In genomic region chr11:102447941-102448868, GRCh38 we compare ENCODE assay signal across 14 cellular contexts. TPM values are rescaled to one million over a fixed set of nuclear protein-coding genes. Genes with fewer than 3 reads are reported as not detected.
A peak's percentile ranks its signal among the peaks of the same experiment; 100 is the strongest.
DNase-seq lines count a peak whose midpoint lies in the region; ATAC-seq, FAIRE-seq and TF ChIP-seq lines count a peak whose summit lies in the region.
"Had no signal": no experiment of that assay in that cellular context is flagged by ENCODE, and none has a peak within 500 bp of the region (broad histone marks: within the 10 kb centered on the region; RNA-seq: fewer than 3 reads in every experiment).

No MANE protein-coding gene starts in this region.

- no peak overlapping the region for H3K4me3 ChIP-seq in SU-DHL-6 (ENCODE audit: insufficient read depth, low read length, poor library complexity, severe bottlenecking)
- no peak overlapping the region for H3K4me3 ChIP-seq in endothelial cell of umbilical vein (replicated peaks in 1 of 3; ENCODE audit: insufficient read depth in 1 of 3, low read depth in 1 of 3, low read length in 3 of 3)
- H3K4me3 ChIP-seq: gastroesophageal sphincter had no signal

- no peak for TF ChIP-seq CTCF in SU-DHL-6 (IDR thresholded peaks at IDR 0.05; ENCODE audit: insufficient read depth, low read length, poor library complexity, severe bottlenecking)
- no peak for TF ChIP-seq CTCF in endothelial cell of umbilical vein (IDR thresholded peaks at IDR 0.05; ENCODE audit: extremely low read depth in 1 of 2, insufficient read depth in 1 of 2, low read depth in 1 of 2, low read length in 2 of 2)

- peaks cover 14% of the 10 kb centered on the region for H3F3A ChIP-seq in SU-DHL-6 (ENCODE audit: insufficient read depth)

- H3K9me2 ChIP-seq in SU-DHL-6 (replicated peaks; ENCODE audit: insufficient read depth, low read length): no peaks in the 10 kb centered on the region

- peak overlapping the region; percentile 94; the same call in 1 of the 2 replicates for H3K9ac ChIP-seq in SU-DHL-6 (ENCODE audit: low read length)
- H3K9ac ChIP-seq in endothelial cell of umbilical vein (replicated peaks; ENCODE audit: extremely low read depth, insufficient read depth, low read length): no peak overlapping the region

- H3K27ac ChIP-seq in SU-DHL-6 (ENCODE audit: low read depth, low read length) (peak overlapping the region; percentile 50; the same call in 1 of the 2 replicates), endothelial cell of umbilical vein (ENCODE audit: insufficient read depth, low read depth, low read length) (peak overlapping the region; percentile 91)

- peaks cover 70% of the 10 kb centered on the region for H3K36me3 Mint-ChIP-seq in T-helper 1 cell treated with Interleukin-12 subunit alpha and Interleukin-12 subunit beta and Interleukin-4 antibody, amounts not matched to agents 30 μg/mL and 1 μg/mL, for 36 hours (ENCODE audit: low read depth)
- peaks cover 63% of the 10 kb centered on the region for H3K36me3 Mint-ChIP-seq in stimulated activated memory B cell treated with anti-CD40 and anti-IgM and Interleukin-4, amounts not matched to agents 10 μg/mL and 1 μg/mL and 100 μg/mL, for 72 hours

- H3K4me2 ChIP-seq in SU-DHL-6 (ENCODE audit: low read depth, low read length, poor library complexity, severe bottlenecking) (peak overlapping the region; percentile 85), endothelial cell of umbilical vein (ENCODE audit: insufficient read depth, low read length) (no peak overlapping the region)

- H3K27ac Mint-ChIP-seq in T-helper 1 cell treated with Interleukin-12 subunit alpha and Interleukin-12 subunit beta and Interleukin-4 antibody, amounts not matched to agents 30 μg/mL and 1 μg/mL, for 36 hours: peak overlapping the region; percentile 96
- peak overlapping the region; percentile 37 for H3K27ac Mint-ChIP-seq in stimulated activated memory B cell treated with anti-CD40 and anti-IgM and Interleukin-4, amounts not matched to agents 10 μg/mL and 1 μg/mL and 100 μg/mL, for 72 hours

- H2AFZ ChIP-seq in SU-DHL-6 (ENCODE audit: low read depth, low read length, severe bottlenecking) (no peak overlapping the region), endothelial cell of umbilical vein (ENCODE audit: low read depth, low read length) (no peak overlapping the region)

- no peaks in the 10 kb centered on the region for H3K9me1 ChIP-seq in endothelial cell of umbilical vein (replicated peaks; ENCODE audit: control insufficient read depth, extremely low read depth, insufficient read depth, low read length)

- POLR2A ChIA-PET in endothelial cell of umbilical vein (lab: Charles Lee): no interaction called here

- FAIRE-seq in endothelial cell of umbilical vein (lab: Jason Lieb, UNC): no peak

- peaks cover 71% of the 10 kb centered on the region for H3K4me1 Mint-ChIP-seq in T-helper 1 cell treated with Interleukin-12 subunit alpha and Interleukin-12 subunit beta and Interleukin-4 antibody, amounts not matched to agents 30 μg/mL and 1 μg/mL, for 36 hours (ENCODE audit: low read depth)
- H3K4me1 Mint-ChIP-seq in stimulated activated memory B cell treated with anti-CD40 and anti-IgM and Interleukin-4, amounts not matched to agents 10 μg/mL and 1 μg/mL and 100 μg/mL, for 72 hours: peaks cover 80% of the 10 kb centered on the region

- H3K4me1 ChIP-seq in endothelial cell of umbilical vein (ENCODE audit: control insufficient read depth, extremely low read depth, insufficient read depth, low read length): peaks cover 55% of the 10 kb centered on the region

- BruUV-seq in endothelial cell of umbilical vein (replicated peaks; lab: Mats Ljungman, UMichigan): no TSS peak

- DNase-seq in T-helper 1 cell: no peak
- DNase-seq in endothelial cell of umbilical vein (ENCODE audit: low read depth, low spot score): no peak
- DNase-seq in NCI-H446 treated with DMSO at 0.1 percent for 48 hours (lab: John Stamatoyannopoulos, UW): no peak
- no peak for DNase-seq in kidney glomerular epithelial cell (lab: John Stamatoyannopoulos, UW)
- DNase-seq: 8988T, DMS53, NCI-H1436, retina, T-helper 9 cell had no signal

- peak overlapping the region; percentile 96 for H3K4me3 Mint-ChIP-seq in T-helper 1 cell treated with Interleukin-12 subunit alpha and Interleukin-12 subunit beta and Interleukin-4 antibody, amounts not matched to agents 30 μg/mL and 1 μg/mL, for 36 hours
- no peak overlapping the region for H3K4me3 Mint-ChIP-seq in stimulated activated memory B cell treated with anti-CD40 and anti-IgM and Interleukin-4, amounts not matched to agents 10 μg/mL and 1 μg/mL and 100 μg/mL, for 72 hours

- no peak for TF ChIP-seq POLR2A in endothelial cell of umbilical vein (IDR thresholded peaks at IDR 0.05; ENCODE audit: low read depth, low read length)

- CTCF ChIA-PET in endothelial cell of umbilical vein (lab: Charles Lee): no interaction called here

- H3K27me3 ChIP-seq in SU-DHL-6 (ENCODE audit: low read length) (no peaks in the 10 kb centered on the region), endothelial cell of umbilical vein (ENCODE audit: control insufficient read depth in 2 of 2, insufficient read depth in 2 of 2, low read length in 2 of 2) (no peaks in the 10 kb centered on the region)
- H3K27me3 ChIP-seq: gastroesophageal sphincter had no signal

- peaks cover 43% of the 10 kb centered on the region for H3K36me3 ChIP-seq in SU-DHL-6 (ENCODE audit: low read length)
- H3K36me3 ChIP-seq in endothelial cell of umbilical vein (ENCODE audit: control insufficient read depth in 2 of 2, extremely low read depth in 1 of 2, insufficient read depth in 2 of 2, low read length in 2 of 2): peaks cover 0 to 7% of the 10 kb centered on the region in 2 experiments

- dilution Hi-C loops in endothelial cell of umbilical vein (cut with MboI; ENCODE audit: extremely low pct_ligation_motif_present, low sequenced_read_pairs): no loop called here

- intact Hi-C loops in endothelial cell of umbilical vein (cut with micrococcal nuclease): no loop called here

- H3K9me3 ChIP-seq in SU-DHL-6 (ENCODE audit: insufficient read depth, low read length) (no peaks in the 10 kb centered on the region), endothelial cell of umbilical vein (replicated peaks; ENCODE audit: control insufficient read depth, insufficient read depth, low read length) (no peaks in the 10 kb centered on the region)
- H3K9me3 ChIP-seq: gastroesophageal sphincter had no signal

- no peaks in the 10 kb centered on the region for H3K27me3 Mint-ChIP-seq in T-helper 1 cell treated with Interleukin-12 subunit alpha and Interleukin-12 subunit beta and Interleukin-4 antibody, amounts not matched to agents 30 μg/mL and 1 μg/mL, for 36 hours (ENCODE audit: low read depth)
- no peaks in the 10 kb centered on the region for H3K27me3 Mint-ChIP-seq in stimulated activated memory B cell treated with anti-CD40 and anti-IgM and Interleukin-4, amounts not matched to agents 10 μg/mL and 1 μg/mL and 100 μg/mL, for 72 hours

- H3K9me3 Mint-ChIP-seq in T-helper 1 cell treated with Interleukin-12 subunit alpha and Interleukin-12 subunit beta and Interleukin-4 antibody, amounts not matched to agents 30 μg/mL and 1 μg/mL, for 36 hours: peaks cover 4% of the 10 kb centered on the region
- no peaks in the 10 kb centered on the region for H3K9me3 Mint-ChIP-seq in stimulated activated memory B cell treated with anti-CD40 and anti-IgM and Interleukin-4, amounts not matched to agents 10 μg/mL and 1 μg/mL and 100 μg/mL, for 72 hours

- no peak for ATAC-seq in stimulated activated memory B cell treated with anti-CD40 and anti-IgM and Interleukin-4, amounts not matched to agents 10 μg/mL and 1 μg/mL and 100 μg/mL, for 72 hours
- ATAC-seq in HG02642 (IDR thresholded peaks at IDR 0.05; ENCODE audit: poor library complexity, unreplicated experiment): no peak
- ATAC-seq: gastroesophageal sphincter had no signal

- H4K20me1 ChIP-seq in SU-DHL-6 (ENCODE audit: low read depth, low read length) (peaks cover 27% of the 10 kb centered on the region; the same call in 1 of the 2 replicates), endothelial cell of umbilical vein (replicated peaks; ENCODE audit: control insufficient read depth, extremely low read depth, insufficient read depth, low read length) (no peaks in the 10 kb centered on the region)

- peaks cover 92% of the 10 kb centered on the region for H3K79me2 ChIP-seq in SU-DHL-6 (ENCODE audit: insufficient read depth, low read length)
- peaks cover 90% of the 10 kb centered on the region for H3K79me2 ChIP-seq in endothelial cell of umbilical vein (ENCODE audit: control insufficient read depth, insufficient read depth, low read length)

TF ChIP-seq in endothelial cell of umbilical vein, 7 proteins besides CTCF, POLR2A, EP300 and RAD21:
- TF ChIP-seq FOS (IDR thresholded peaks at IDR 0.05; ENCODE audit: borderline replicate concordance, insufficient read depth, low read length) (no peak), JUN (IDR thresholded peaks at IDR 0.05; ENCODE audit: borderline replicate concordance, insufficient read depth, insufficient read length, low read depth) (no peak), MYC (IDR thresholded peaks at IDR 0.05; ENCODE audit: low read depth, low read length) (no peak), EZH2 (IDR thresholded peaks at IDR 0.05; ENCODE audit: borderline replicate concordance, low read depth, low read length, severe bottlenecking) (no peak), POLR2AphosphoS5 (IDR thresholded peaks at IDR 0.05; ENCODE audit: insufficient read depth, low read depth, low read length) (no peak), GATA2 (IDR thresholded peaks at IDR 0.05; ENCODE audit: insufficient read depth, insufficient read length, low read depth, low read length) (no peak), MAX (IDR thresholded peaks at IDR 0.05; ENCODE audit: insufficient read depth, insufficient read length) (no peak)

RNA-seq across cellular contexts. Expression of gene TMEM123, which starts 4.4 kb away (rescaled TPM):
- 199 and 257 TPM in 2 replicates for total RNA-seq in endothelial cell of umbilical vein
- polyA plus RNA-seq in endothelial cell of umbilical vein: 201 and 312 TPM in 2 replicates
- polyA plus RNA-seq in endothelial cell of umbilical vein (2011; cell fraction: cytosol; rRNA removed): 242 and 305 TPM in 2 replicates
- 91.7 and 117 TPM in 2 replicates for polyA plus RNA-seq in endothelial cell of umbilical vein (2011; cell fraction: nucleus; rRNA removed)
- 358 and 382 TPM in 2 replicates for polyA plus RNA-seq in endothelial cell of umbilical vein (2012)
- polyA minus RNA-seq in endothelial cell of umbilical vein: 498 and 610 TPM in 2 replicates
- polyA minus RNA-seq in endothelial cell of umbilical vein (2011; cell fraction: cytosol; rRNA and poly(A)+ RNA removed): 83.6 TPM
- 162 and 269 TPM in 2 replicates for polyA minus RNA-seq in endothelial cell of umbilical vein (2011; cell fraction: nucleus; rRNA and poly(A)+ RNA removed)
